Comparison of ENCODE assay signal across 3 cellular contexts in the genomic region with DNA sequence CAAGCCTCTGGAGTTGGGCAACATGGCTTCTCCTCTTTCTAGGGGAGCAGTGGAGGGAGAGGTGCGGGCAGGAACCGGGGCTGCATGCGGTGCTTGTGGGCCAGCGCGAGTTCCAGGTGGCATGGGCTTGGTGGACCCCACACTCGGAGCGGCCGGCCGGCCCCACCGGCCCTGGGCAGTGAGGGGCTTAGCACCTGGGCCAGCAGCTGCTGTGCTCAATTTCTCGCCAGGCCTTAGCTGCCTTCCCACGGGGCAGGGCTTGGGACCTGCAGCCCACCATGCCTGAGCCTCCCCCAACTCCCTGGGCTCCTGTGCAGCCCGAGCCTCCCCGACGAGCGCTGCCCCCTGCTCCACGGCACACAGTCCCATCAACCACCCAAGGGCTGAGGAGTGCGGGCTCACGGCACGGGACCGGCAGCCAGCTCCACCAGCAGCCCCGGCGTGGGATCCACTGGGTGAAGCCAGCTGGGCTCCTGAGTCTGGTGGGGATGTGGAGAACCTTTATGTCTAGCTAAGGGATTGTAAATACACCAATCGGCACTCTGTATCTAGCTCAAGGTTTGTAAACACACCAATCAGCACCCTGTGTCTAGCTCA. TPM values are rescaled to one million over a fixed set of nuclear protein-coding genes. Genes with fewer than 3 reads are reported as not detected.
"Had no signal": no experiment of that assay in that cellular context is flagged by ENCODE, and none has a peak within 500 bp of the region (broad histone marks: within the 10 kb centered on the region; RNA-seq: fewer than 3 reads in every experiment).

No MANE protein-coding gene starts in this region.

RNA-seq across cellular contexts. Expression of a gene that starts 38.2 kb away (rescaled TPM):
- total RNA-seq: bronchial epithelial cell, mammary epithelial cell had no signal
- polyA plus RNA-seq: mammary epithelial cell, SK-N-SH had no signal

RNA-seq across cellular contexts. Expression of a gene that starts 43.3 kb away (rescaled TPM):
- total RNA-seq: bronchial epithelial cell had no signal
